ENCODE assay signal across 17 cellular contexts in genomic region chr15:78392430-78392829, GRCh38. TPM values are rescaled to one million over a fixed set of nuclear protein-coding genes. Genes with fewer than 3 reads are reported as not detected.
DNase-seq lines count a peak whose midpoint lies in the region; ATAC-seq and TF ChIP-seq lines count a peak whose summit lies in the region.
"Had no signal": no experiment of that assay in that cellular context is flagged by ENCODE, and none has a peak within 500 bp of the region (broad histone marks: within the 10 kb centered on the region; RNA-seq: fewer than 3 reads in every experiment).

No MANE protein-coding gene starts in this region.

- no peaks in the 10 kb centered on the region for H3K4me1 Mint-ChIP-seq in activated naive CD4-positive, alpha-beta T cell treated with anti-CD3 and anti-CD28 coated beads for 36 hours (ENCODE audit: low read depth)

- H3K36me3 ChIP-seq in BE2C, result no peaks in the 10 kb centered on the region
- H3K36me3 ChIP-seq: sigmoid colon, vagina had no signal

- H3K27ac Mint-ChIP-seq in activated naive CD4-positive, alpha-beta T cell treated with anti-CD3 and anti-CD28 coated beads for 36 hours, result no peak overlapping the region
- H3K27ac Mint-ChIP-seq: nephron progenitor cell had no signal

- H3K27me3 ChIP-seq in BE2C, result no peaks in the 10 kb centered on the region
- H3K27me3 ChIP-seq: body of pancreas, sigmoid colon, vagina had no signal

- CTCF ChIA-PET in activated naive CD4-positive, alpha-beta T cell treated with anti-CD3 and anti-CD28 coated beads for 36 hours (lab: Charles Lee), result no interaction called here

- H3K36me3 Mint-ChIP-seq in activated naive CD4-positive, alpha-beta T cell treated with anti-CD3 and anti-CD28 coated beads for 36 hours (ENCODE audit: low read depth), result no peaks in the 10 kb centered on the region

- H3K9me3 ChIP-seq in BE2C, result no peaks in the 10 kb centered on the region
- H3K9me3 ChIP-seq: body of pancreas, sigmoid colon, vagina had no signal

- peaks cover 3% of the 10 kb centered on the region for H3K4me1 ChIP-seq in BE2C

- H3K9me3 Mint-ChIP-seq in activated naive CD4-positive, alpha-beta T cell treated with anti-CD3 and anti-CD28 coated beads for 36 hours, result no peaks in the 10 kb centered on the region
- H3K9me3 Mint-ChIP-seq: nephron progenitor cell had no signal

- no peak for ATAC-seq in HG02610 (IDR thresholded peaks at IDR 0.05; ENCODE audit: unreplicated experiment)
- ATAC-seq: body of pancreas had no signal

- DNase-seq in BE2C (peak; percentile 64), NCI-H1417 (lab: John Stamatoyannopoulos, UW) (peak; percentile 27 to 91 (median 85)), NCI-H774 (lab: John Stamatoyannopoulos, UW) (peak; percentile 81), iPS-NIHi11 (ENCODE audit: low spot score) (peak; percentile 33), GDM1 (lab: John Stamatoyannopoulos, UW) (no peak), NCI-H187 treated with DMSO at 0.1 percent for 48 hours (lab: John Stamatoyannopoulos, UW) (no peak)
- DNase-seq in activated naive CD4-positive, alpha-beta T cell treated with anti-CD3 and anti-CD28 coated beads for 36 hours, result no peak
- DNase-seq: activated naive CD4-positive, alpha-beta T cell; effector CD4-positive, alpha-beta T cell; nephron progenitor cell; sigmoid colon; stimulated activated CD4-positive, alpha-beta T cell treated with anti-CD3 and anti-CD28 coated beads, Interleukin-4, amount 100 ng/mL, for 24 hours had no signal

- no peak for TF ChIP-seq CTCF in BE2C (IDR thresholded peaks at IDR 0.05; ENCODE audit: low read depth, low read length)

- no peak overlapping the region for H3K4me3 Mint-ChIP-seq in activated naive CD4-positive, alpha-beta T cell treated with anti-CD3 and anti-CD28 coated beads for 36 hours
- H3K4me3 Mint-ChIP-seq: nephron progenitor cell had no signal

- H3K27me3 Mint-ChIP-seq in activated naive CD4-positive, alpha-beta T cell treated with anti-CD3 and anti-CD28 coated beads for 36 hours (ENCODE audit: low read depth), result no peaks in the 10 kb centered on the region

- H3K4me3 ChIP-seq in BE2C (ENCODE audit: low read depth, low read length), result no peak overlapping the region
- H3K4me3 ChIP-seq: body of pancreas, sigmoid colon, vagina had no signal

- intact Hi-C loops in activated naive CD4-positive, alpha-beta T cell treated with anti-CD3 and anti-CD28 coated beads for 36 hours (cut with micrococcal nuclease), result no loop called here

RNA-seq across cellular contexts. Expression of gene IREB2, which starts 45.6 kb away (rescaled TPM):
- 26.8 TPM for polyA plus RNA-seq in BE2C (2012; ENCODE audit: insufficient read depth, insufficient read length, low read depth)
- total RNA-seq in activated naive CD4-positive, alpha-beta T cell treated with anti-CD3 and anti-CD28 coated beads for 36 hours, result 10 to 100 TPM; 47.6 to 51.7 TPM

RNA-seq across cellular contexts. Expression of gene CRABP1, which starts 52.3 kb away (rescaled TPM):
- 28.6 TPM for polyA plus RNA-seq in BE2C (2012; ENCODE audit: insufficient read depth, insufficient read length, low read depth)
- total RNA-seq in activated naive CD4-positive, alpha-beta T cell treated with anti-CD3 and anti-CD28 coated beads for 36 hours, result under 1 TPM; 0.38 to 0.52 TPM
- total RNA-seq: fibroblast of villous mesenchyme, lung microvascular endothelial cell, vagina had no signal

Comparison
In these comparisons a context has a peak if more than half of its experiments do, and no peak if none do; other contexts are left out.
1. DNase-seq: peak in BE2C (single experiment), NCI-H1417 (3 of 3), NCI-H774 (single experiment) and iPS-NIHi11 (single experiment); none in GDM1 (single experiment), NCI-H187 treated with DMSO at 0.1 percent for 48 hours (single experiment) and activated naive CD4-positive, alpha-beta T cell treated with anti-CD3 and anti-CD28 coated beads for 36 hours (single experiment).